Comparison of ENCODE assay signal across 13 cellular contexts in the genomic region with DNA sequence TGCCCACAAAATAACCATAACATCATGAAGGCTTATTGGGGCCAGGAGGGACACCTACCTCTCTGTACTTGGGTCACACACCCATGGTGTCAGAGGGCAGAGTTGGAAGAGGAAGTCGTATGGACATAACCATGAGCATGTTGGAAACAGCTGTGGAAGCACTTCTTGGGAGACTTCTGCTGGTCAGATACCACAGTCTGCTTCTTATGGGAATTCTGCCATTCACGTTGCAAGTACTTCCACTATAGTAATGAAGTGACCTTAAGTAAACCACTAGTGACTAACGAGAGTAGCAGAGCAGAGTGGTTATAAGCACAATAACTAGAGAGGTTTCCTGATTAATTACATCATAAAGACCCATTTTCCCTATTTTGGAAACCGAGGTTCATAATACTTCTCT.
"Had no signal": no experiment of that assay in that cellular context is flagged by ENCODE, and none has a peak within 500 bp of the region (broad histone marks: within the 10 kb centered on the region; RNA-seq: fewer than 3 reads in every experiment).

No MANE protein-coding gene starts in this region.

- H3K27me3 ChIP-seq: foreskin keratinocyte, thyroid gland, uterus had no signal

- H3K36me3 ChIP-seq: thyroid gland, uterus had no signal

- DNase-seq: activated CD4-positive, alpha-beta T cell treated with anti-CD3 and anti-CD28 coated beads, Interleukin-2, amount 50 U/mL, for 4 hours; activated CD4-positive, CD25-positive, alpha-beta regulatory T cell treated with anti-CD3 and anti-CD28 coated beads, Interleukin-2, amount 50 U/mL, for 72 hours; activated T-cell treated with anti-CD3 and anti-CD28 coated beads, Interleukin-2, amount 50 U/mL, for 24 hours; effector memory CD8-positive, alpha-beta T cell; head of caudate nucleus; left colon; naive thymus-derived CD8-positive, alpha-beta T cell; right cardiac atrium; T-helper 2 cell; thyroid gland; uterus had no signal

- H3K9me3 ChIP-seq: thyroid gland, uterus had no signal

- H3K4me3 ChIP-seq: smooth muscle cell, thyroid gland, uterus had no signal
